In genomic region chr20:29878281-29878741, GRCh38 we compare ENCODE assay signal across 9 cellular contexts.
DNase-seq lines count a peak whose midpoint lies in the region; ATAC-seq and TF ChIP-seq lines count a peak whose summit lies in the region.
"Had no signal": no experiment of that assay in that cellular context is flagged by ENCODE, and none has a peak within 500 bp of the region (broad histone marks: within the 10 kb centered on the region; RNA-seq: fewer than 3 reads in every experiment).

No MANE protein-coding gene starts in this region.

- no peak overlapping the region for H3K27ac ChIP-seq in hepatocyte

- no peak overlapping the region for H3K27ac Mint-ChIP-seq in osteocyte (ENCODE audit: unreplicated experiment)
- H3K27ac Mint-ChIP-seq: activated T-cell treated with anti-CD3 and anti-CD28 coated beads, Interleukin-2, amount 50 U/mL, for 72 hours had no signal

- no peaks in the 10 kb centered on the region for H3K4me1 ChIP-seq in hepatocyte (ENCODE audit: insufficient read depth)

- H3K4me2 ChIP-seq in hepatocyte = no peak overlapping the region

- H3K9me3 ChIP-seq in hepatocyte (ENCODE audit: low read depth) = peaks cover 2% of the 10 kb centered on the region

- DNase-seq in NCI-H146 (lab: John Stamatoyannopoulos, UW) = peak; percentile 96
- DNase-seq in activated naive CD4-positive, alpha-beta T cell treated with anti-CD3 and anti-CD28 coated beads, Interleukin-2, amount 50 U/mL, for 16 hours = peak; percentile 22
- peak; percentile 89 for DNase-seq in osteocyte (ENCODE audit: extremely low spot score, unreplicated experiment)
- DNase-seq in occipital lobe (lab: John Stamatoyannopoulos, UW) = no peak
- no peak for DNase-seq in hepatocyte (ENCODE audit: low spot score)

- WGBS in hepatocyte (ENCODE audit: low lambda C conversion rate, missing lambda C conversion rate) = 78% methylated on average over 24 of the region's 24 CpGs

- H3K27me3 ChIP-seq in hepatocyte = no peaks in the 10 kb centered on the region

- ATAC-seq in GM18511 (IDR thresholded peaks at IDR 0.05; ENCODE audit: unreplicated experiment) (peak; percentile 65), GM19467 (IDR thresholded peaks at IDR 0.05; ENCODE audit: unreplicated experiment) (no peak), HG03469 (IDR thresholded peaks at IDR 0.05; ENCODE audit: unreplicated experiment) (no peak)

- no peak overlapping the region for H3K4me3 Mint-ChIP-seq in osteocyte (ENCODE audit: unreplicated experiment)

- TF ChIP-seq CTCF in osteocyte (IDR thresholded peaks at IDR 0.05) = no peak
- no peak for TF ChIP-seq CTCF in hepatocyte (IDR thresholded peaks at IDR 0.05; ENCODE audit: poor library complexity)

- no peaks in the 10 kb centered on the region for H3K4me1 Mint-ChIP-seq in osteocyte (ENCODE audit: unreplicated experiment)

- peaks cover 5% of the 10 kb centered on the region for H3K36me3 Mint-ChIP-seq in osteocyte (ENCODE audit: unreplicated experiment)

- no peaks in the 10 kb centered on the region for H3K27me3 Mint-ChIP-seq in osteocyte (ENCODE audit: unreplicated experiment)

- no peaks in the 10 kb centered on the region for H3K36me3 ChIP-seq in hepatocyte (replicated peaks; ENCODE audit: insufficient read depth, low read depth)

- no peaks in the 10 kb centered on the region for H3K9me2 ChIP-seq in hepatocyte (replicated peaks; ENCODE audit: insufficient read depth)

- peaks cover 40% of the 10 kb centered on the region for H3K9me3 Mint-ChIP-seq in osteocyte (ENCODE audit: unreplicated experiment)

- H3K79me2 ChIP-seq in hepatocyte = no peaks in the 10 kb centered on the region

- H4K20me1 ChIP-seq in hepatocyte (ENCODE audit: insufficient read depth, poor library complexity, severe bottlenecking) = no peaks in the 10 kb centered on the region

- no peak overlapping the region for H3K4me3 ChIP-seq in hepatocyte

- no peak overlapping the region for H2AFZ ChIP-seq in hepatocyte

Comparison
In these comparisons a context has a peak if more than half of its experiments do, and no peak if none do; other contexts are left out.
1. DNase-seq: peak in NCI-H146 (single experiment), activated naive CD4-positive, alpha-beta T cell treated with anti-CD3 and anti-CD28 coated beads, Interleukin-2, amount 50 U/mL, for 16 hours (single experiment) and osteocyte (single experiment); none in occipital lobe (single experiment) and hepatocyte (single experiment).